Comparison of ENCODE assay signal across 14 cellular contexts in the genomic region with DNA sequence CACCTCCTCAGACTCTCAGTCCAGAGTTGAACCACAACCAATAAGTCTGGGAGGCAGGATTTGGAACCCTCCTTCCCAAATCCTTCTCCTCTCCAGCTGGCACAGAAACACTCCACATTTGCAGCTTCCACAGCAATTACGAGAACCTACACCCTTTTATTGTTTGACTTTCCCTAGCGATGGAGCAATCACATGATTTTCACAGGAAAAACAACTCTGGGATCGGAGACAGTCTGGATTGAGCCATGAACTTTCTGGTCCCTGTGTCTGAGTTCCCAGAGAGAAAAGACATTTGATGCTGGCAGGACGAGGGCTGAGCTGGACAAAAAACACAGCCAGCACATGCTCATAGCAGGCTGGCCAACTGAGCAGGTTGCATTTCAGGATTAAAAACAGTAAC. TPM values are rescaled to one million over a fixed set of nuclear protein-coding genes. Genes with fewer than 3 reads are reported as not detected.
DNase-seq lines count a peak whose midpoint lies in the region; ATAC-seq, FAIRE-seq and TF ChIP-seq lines count a peak whose summit lies in the region.
"Had no signal": no experiment of that assay in that cellular context is flagged by ENCODE, and none has a peak within 500 bp of the region (broad histone marks: within the 10 kb centered on the region; RNA-seq: fewer than 3 reads in every experiment).

No MANE protein-coding gene starts in this region.

- no peak for TF ChIP-seq CTCF in LNCaP clone FGC (IDR thresholded peaks at IDR 0.05; ENCODE audit: control insufficient read depth, extremely low read depth, insufficient read depth)
- no peak for TF ChIP-seq CTCF in HepG2 (CRISPR knock-in tag; IDR thresholded peaks at IDR 0.05)
- no peak for TF ChIP-seq CTCF in sigmoid colon (IDR thresholded peaks at IDR 0.05)
- TF ChIP-seq CTCF in OCI-LY7 (conservative IDR thresholded peaks at IDR 0.05; ENCODE audit: low read length), result no peak

- H3K9me3 ChIP-seq in HepG2 (ENCODE audit: low read length) (no peaks in the 10 kb centered on the region), sigmoid colon (no peaks in the 10 kb centered on the region), OCI-LY7 (ENCODE audit: low read length) (no peaks in the 10 kb centered on the region)

- intact Hi-C loops in HepG2 (cut with micrococcal nuclease; ENCODE audit: unreplicated experiment), result no loop called here
- intact Hi-C loops in sigmoid colon (cut with DNase I), result no loop called here
- intact Hi-C loops in OCI-LY7 (cut with micrococcal nuclease; ENCODE audit: unreplicated experiment), result no loop called here

- H3K4me2 ChIP-seq in HepG2 (ENCODE audit: low read depth, low read length) (peak overlapping the region; percentile 60), OCI-LY7 (ENCODE audit: low read length) (no peak overlapping the region)

- H2AFZ ChIP-seq in HepG2 (ENCODE audit: low read length) (peak overlapping the region; percentile 70), OCI-LY7 (ENCODE audit: low read length) (no peak overlapping the region)

- POLR2A ChIA-PET in HepG2 (lab: Yijun Ruan, JAX) (interaction anchor here (1.0 to 1.1 kb wide), 2 partner anchors 14 to 180 kb away, joined by 3 read pairs; no protein-coding TSS in a partner anchor), OCI-LY7 (lab: Charles Lee) (interaction anchor here (0.6 to 1.1 kb wide), 2 partner anchors 61 to 194 kb away, joined by 3 to 7 read pairs; no protein-coding TSS in a partner anchor)

- H3K4me3 ChIP-seq in LNCaP clone FGC (ENCODE audit: low read depth, low read length), result no peak overlapping the region
- H3K4me3 ChIP-seq in HepG2 (replicated peaks in 1 of 3; ENCODE audit: insufficient read depth in 1 of 3, low read depth in 2 of 3, low read length in 3 of 3), result no peak overlapping the region; a peak in 1 of 6 replicates
- no peak overlapping the region for H3K4me3 ChIP-seq in sigmoid colon
- H3K4me3 ChIP-seq in OCI-LY7 (ENCODE audit: low read depth, low read length, poor library complexity, severe bottlenecking), result no peak overlapping the region

- TF ChIP-seq RAD21 in HepG2 (CRISPR knock-in tag; IDR thresholded peaks at IDR 0.05), result no peak

- ATAC-seq in HepG2 (peak; percentile 8; the same call in 2 of the 3 replicates), GM21528 (IDR thresholded peaks at IDR 0.05; ENCODE audit: low FRiP score, unreplicated experiment) (no peak), GM18511 (IDR thresholded peaks at IDR 0.05; ENCODE audit: unreplicated experiment) (no peak)

- no peak overlapping the region for H3K9ac ChIP-seq in HepG2 (ENCODE audit: insufficient read depth, low read depth, low read length)

- H3K27ac ChIP-seq in HepG2 (ENCODE audit: extremely low read length, insufficient read depth, low read length) (no peak overlapping the region), sigmoid colon (peak overlapping the region in 2 of 4 donors; percentile 14 to 15), OCI-LY7 (ENCODE audit: low read depth, low read length, poor library complexity, severe bottlenecking) (no peak overlapping the region)

- DNase-seq in LNCaP clone FGC (ENCODE audit: low read depth) (peak; percentile 53), cerebellum (ENCODE audit: low spot score) (peak; percentile 25), HepG2 (ENCODE audit: low spot score) (peak; percentile 16), sigmoid colon (peak; percentile 69), OCI-LY7 (ENCODE audit: low spot score) (no peak)
- no peak for DNase-seq in effector CD8-positive, alpha-beta T cell (lab: John Stamatoyannopoulos, UW)
- DNase-seq: activated CD8-positive, alpha-beta memory T cell treated with anti-CD3 and anti-CD28 coated beads for 24 hours; activated gamma-delta T cell; HCEC 1CT; MM.1S; NCI-H526 treated with DMSO at 0.1 percent for 48 hours; SIG-M5 had no signal

- H3K36me3 ChIP-seq in HepG2 (replicated peaks in 1 of 2; ENCODE audit: control insufficient read depth in 1 of 2, insufficient read depth in 2 of 2, low read length in 2 of 2) (no peaks in the 10 kb centered on the region), sigmoid colon (no peaks in the 10 kb centered on the region), OCI-LY7 (ENCODE audit: insufficient read depth, low read length) (no peaks in the 10 kb centered on the region)

- H4K20me1 ChIP-seq in HepG2 (ENCODE audit: insufficient read depth, low read length) (no peaks in the 10 kb centered on the region), OCI-LY7 (ENCODE audit: insufficient read depth, low read length) (no peaks in the 10 kb centered on the region)

- CTCF ChIA-PET in HepG2 (lab: Yijun Ruan, JAX; ENCODE audit: low intra/inter-chr PET ratio, low total read pairs), result no interaction called here
- CTCF ChIA-PET in OCI-LY7 (lab: Charles Lee; ENCODE audit: unreplicated experiment), result no interaction called here

- 2% methylated on average over 4 of the region's 4 CpGs for WGBS in HepG2 (ENCODE audit: low lambda C conversion rate)
- WGBS in sigmoid colon, 2 donors, result 11 to 51% methylated on average over 4 of the region's 4 CpGs

- BruUV-seq in HepG2 (replicated peaks; lab: Mats Ljungman, UMichigan), result no TSS peak
- no TSS peak for BruUV-seq in OCI-LY7 (replicated peaks; lab: Mats Ljungman, UMichigan)

- no peak for TF ChIP-seq EP300 in HepG2 (IDR thresholded peaks at IDR 0.05; ENCODE audit: low read depth in 2 of 2, low read length in 2 of 2)
- no peak for TF ChIP-seq EP300 in HepG2 (CRISPR knock-in tag; IDR thresholded peaks at IDR 0.05; ENCODE audit: borderline replicate concordance)
- no peak for TF ChIP-seq EP300 in sigmoid colon (IDR thresholded peaks at IDR 0.05)

- H3K79me2 ChIP-seq in HepG2 (ENCODE audit: insufficient read depth, low read length) (no peaks in the 10 kb centered on the region), OCI-LY7 (ENCODE audit: insufficient read depth, low read depth, low read length) (no peaks in the 10 kb centered on the region)

- TF ChIP-seq POLR2A in HepG2 (IDR thresholded peaks at IDR 0.05; ENCODE audit: insufficient read depth in 1 of 2, low read depth in 2 of 2, low read length in 2 of 2), result no peak
- no peak for TF ChIP-seq POLR2A in sigmoid colon (IDR thresholded peaks at IDR 0.05)

- H3K4me1 ChIP-seq in HepG2 (ENCODE audit: insufficient read depth, low read length) (peaks cover 52% of the 10 kb centered on the region), sigmoid colon (peaks cover 0 to 20% (median 0%) of the 10 kb centered on the region in 4 donors), OCI-LY7 (ENCODE audit: insufficient read depth, low read length, poor library complexity, severe bottlenecking) (peaks cover 5% of the 10 kb centered on the region)

- H3K27me3 ChIP-seq in HepG2 (ENCODE audit: control insufficient read depth in 1 of 2, insufficient read depth in 2 of 2, low read length in 2 of 2) (no peaks in the 10 kb centered on the region), sigmoid colon (peaks cover 0 to 33% (median 0%) of the 10 kb centered on the region in 3 donors)

- no peaks in the 10 kb centered on the region for H3K9me2 ChIP-seq in OCI-LY7 (ENCODE audit: insufficient read depth, low read length)

- in situ Hi-C loops in HepG2 (cut with HindIII; ENCODE audit: extremely low pct_ligation_motif_present, low pct_unique_long_range_greater_than_20kb), result no loop called here

- no peak for FAIRE-seq in HepG2 (lab: Jason Lieb, UNC)

TF ChIP-seq in HepG2, 621 proteins besides CTCF, POLR2A, EP300 and RAD21:
- TF ChIP-seq, protein P1, sequence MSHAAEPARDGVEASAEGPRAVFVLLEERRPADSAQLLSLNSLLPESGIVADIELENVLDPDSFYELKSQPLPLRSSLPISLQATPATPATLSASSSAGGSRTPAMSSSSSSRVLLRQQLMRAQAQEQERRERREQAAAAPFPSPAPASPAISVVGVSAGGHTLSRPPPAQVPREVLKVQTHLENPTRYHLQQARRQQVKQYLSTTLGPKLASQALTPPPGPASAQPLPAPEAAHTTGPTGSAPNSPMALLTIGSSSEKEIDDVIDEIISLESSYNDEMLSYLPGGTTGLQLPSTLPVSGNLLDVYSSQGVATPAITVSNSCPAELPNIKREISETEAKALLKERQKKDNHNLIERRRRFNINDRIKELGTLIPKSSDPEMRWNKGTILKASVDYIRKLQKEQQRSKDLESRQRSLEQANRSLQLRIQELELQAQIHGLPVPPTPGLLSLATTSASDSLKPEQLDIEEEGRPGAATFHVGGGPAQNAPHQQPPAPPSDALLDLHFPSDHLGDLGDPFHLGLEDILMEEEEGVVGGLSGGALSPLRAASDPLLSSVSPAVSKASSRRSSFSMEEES (CRISPR knock-in tag; IDR thresholded peaks at IDR 0.05), result peak; percentile 37; the same call in 1 of the 2 replicates
- no peak for TF ChIP-seq HDAC6 (IDR thresholded peaks at IDR 0.05; ENCODE audit: low read depth, low read length)
TF ChIP-seq in HepG2: peak in this region for 1.

RNA-seq across cellular contexts. Expression of gene STON2, which starts 49.0 kb away (rescaled TPM):
- total RNA-seq in cerebellum (29.9 TPM), HepG2 (2016; rRNA removed; fragmentation: Illumina TruSeq; extraction: Trizol) (11.0 and 13.8 TPM in 2 replicates), sigmoid colon (10 to 100 TPM; 12.2 to 15.6 (median 13.3) TPM), OCI-LY7 (2022) (not detected in 2 replicates)
- 1.8 and 2.0 TPM in 2 replicates for total RNA-seq in HepG2 (2016; cell fraction: cytosol; rRNA removed; fragmentation: Illumina TruSeq; extraction: Trizol; ENCODE audit: low read depth)
- total RNA-seq in HepG2 (2016; cell fraction: insoluble cytoplasmic fraction; rRNA removed; fragmentation: Illumina TruSeq; extraction: Trizol), result 10.5 and 13.2 TPM in 2 replicates
- 3.1 and 3.8 TPM in 2 replicates for total RNA-seq in HepG2 (2016; cell fraction: membrane; rRNA removed; fragmentation: Illumina TruSeq; extraction: Trizol)
- 12.7 and 16.5 TPM in 2 replicates for total RNA-seq in HepG2 (2016; cell fraction: nucleus; rRNA removed; fragmentation: Illumina TruSeq; extraction: Trizol)
- polyA plus RNA-seq in HepG2 (2011; rRNA removed) (2.1 and 2.4 TPM in 2 replicates), sigmoid colon (1 to 10 TPM; 2.9 to 6.2 (median 3.0) TPM)
- 0.71 and 1.6 TPM in 2 replicates for polyA plus RNA-seq in HepG2 (2011; cell fraction: cytosol; rRNA removed)
- polyA plus RNA-seq in HepG2 (2011; cell fraction: nucleus; rRNA removed), result 2.0 and 3.8 TPM in 2 replicates
- polyA plus RNA-seq in HepG2 (2012), result 1.3 and 1.6 TPM in 2 replicates
- polyA plus RNA-seq in HepG2 (2016; cell fraction: cytosol; fragmentation: Illumina TruSeq; extraction: Trizol; ENCODE audit: low read depth), result 0.23 and 0.43 TPM in 2 replicates
- 2.4 TPM in 2 replicates for polyA plus RNA-seq in HepG2 (2016; cell fraction: insoluble cytoplasmic fraction; fragmentation: Illumina TruSeq; extraction: Trizol; ENCODE audit: low read depth)
- 0.57 and 0.77 TPM in 2 replicates for polyA plus RNA-seq in HepG2 (2016; cell fraction: membrane; fragmentation: Illumina TruSeq; extraction: Trizol; ENCODE audit: low read depth)
- 2.7 and 4.2 TPM in 2 replicates for polyA plus RNA-seq in HepG2 (2016; cell fraction: nucleus; fragmentation: Illumina TruSeq; extraction: Trizol; ENCODE audit: insufficient read depth, low read depth)
- polyA minus RNA-seq in HepG2 (2011; rRNA and poly(A)+ RNA removed; ENCODE audit: low replicate concordance), result 15.1 and 91.4 TPM in 2 replicates
- polyA minus RNA-seq in HepG2 (2011; cell fraction: cytosol; rRNA and poly(A)+ RNA removed), result 6.2 and 6.7 TPM in 2 replicates
- polyA minus RNA-seq in HepG2 (2011; cell fraction: nucleus; rRNA and poly(A)+ RNA removed), result 14.8 and 17.2 TPM in 2 replicates
- total RNA-seq in OCI-LY7 (2014; rRNA removed; shearing (Covaris generic)), result 0.25 and 0.28 TPM in 2 replicates

Comparison
In these comparisons a context has a peak if more than half of its experiments do, and no peak if none do; other contexts are left out.
1. DNase-seq: peak in LNCaP clone FGC (single experiment), cerebellum (single experiment), HepG2 (single experiment) and sigmoid colon (single experiment); none in effector CD8-positive, alpha-beta T cell (single experiment) and OCI-LY7 (single experiment).